Comparison of ENCODE assay signal across 8 cellular contexts in the genomic region with DNA sequence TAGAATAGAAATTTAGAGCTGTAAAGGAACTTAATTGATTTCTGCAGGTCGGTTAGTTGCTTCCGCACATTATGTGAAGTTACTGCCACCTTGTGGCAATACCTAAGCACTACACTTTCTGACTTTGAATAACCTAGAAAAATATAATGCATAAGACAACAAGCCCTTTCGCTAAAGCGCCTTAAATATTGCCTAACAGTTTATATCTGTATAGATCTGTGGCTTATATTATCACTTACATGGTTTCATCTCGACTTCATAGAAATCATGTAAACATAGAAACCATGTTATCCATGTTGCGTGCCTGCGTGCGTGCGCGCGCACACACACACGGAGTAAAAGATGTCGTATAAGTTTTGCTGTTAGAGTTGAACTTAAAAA. TPM values are rescaled to one million over a fixed set of nuclear protein-coding genes. Genes with fewer than 3 reads are reported as not detected.
DNase-seq lines count a peak whose midpoint lies in the region; ATAC-seq, FAIRE-seq and TF ChIP-seq lines count a peak whose summit lies in the region.

No MANE protein-coding gene starts in this region.

- peaks cover 12% of the 10 kb centered on the region for H3K4me1 ChIP-seq in SJSA1 (replicated peaks)

- H3K27ac Mint-ChIP-seq in stimulated activated memory B cell treated with anti-CD40 and anti-IgM and Interleukin-4, amounts not matched to agents 10 μg/mL and 1 μg/mL and 100 μg/mL, for 72 hours: peak overlapping the region; percentile 10

- no peak overlapping the region for H3K4me3 ChIP-seq in LNCaP clone FGC (ENCODE audit: low read depth, low read length)
- H3K4me3 ChIP-seq in SJSA1: peak overlapping the region; percentile 39

- TF ChIP-seq POLR2A in GM12891 (IDR thresholded peaks at IDR 0.05; ENCODE audit: low read depth, low read length): no peak

- H3K4me3 Mint-ChIP-seq in stimulated activated memory B cell treated with anti-CD40 and anti-IgM and Interleukin-4, amounts not matched to agents 10 μg/mL and 1 μg/mL and 100 μg/mL, for 72 hours: peak overlapping the region; percentile 4

- peak; percentile 38 for DNase-seq in AG20443 (ENCODE audit: low spot score)
- DNase-seq in GM12891 (ENCODE audit: insufficient read length, low spot score): no peak
- peak; percentile 25 for DNase-seq in LNCaP clone FGC (ENCODE audit: low read depth)
- DNase-seq in SJSA1 (ENCODE audit: low read depth in 1 of 2, low spot score in 2 of 2): peak; percentile 56 to 88
- peak; percentile 39 for DNase-seq in cerebellar cortex (ENCODE audit: low spot score)
- DNase-seq in kidney glomerular epithelial cell (lab: John Stamatoyannopoulos, UW): peak; percentile 89

- H3K27ac ChIP-seq in SJSA1: peak overlapping the region; percentile 80

- no peak for ATAC-seq in stimulated activated memory B cell treated with anti-CD40 and anti-IgM and Interleukin-4, amounts not matched to agents 10 μg/mL and 1 μg/mL and 100 μg/mL, for 72 hours
- ATAC-seq in HG02759 (IDR thresholded peaks at IDR 0.05; ENCODE audit: unreplicated experiment): no peak

- H3K27me3 ChIP-seq in SJSA1 (replicated peaks): no peaks in the 10 kb centered on the region

- peak; percentile 84 for TF ChIP-seq CTCF in LNCaP clone FGC (IDR thresholded peaks at IDR 0.05; ENCODE audit: control insufficient read depth, extremely low read depth, insufficient read depth)

- no peaks in the 10 kb centered on the region for H3K36me3 ChIP-seq in SJSA1

- H3K36me3 Mint-ChIP-seq in stimulated activated memory B cell treated with anti-CD40 and anti-IgM and Interleukin-4, amounts not matched to agents 10 μg/mL and 1 μg/mL and 100 μg/mL, for 72 hours: no peaks in the 10 kb centered on the region

- H3K9me3 ChIP-seq in SJSA1 (replicated peaks): no peaks in the 10 kb centered on the region

- no peaks in the 10 kb centered on the region for H3K27me3 Mint-ChIP-seq in stimulated activated memory B cell treated with anti-CD40 and anti-IgM and Interleukin-4, amounts not matched to agents 10 μg/mL and 1 μg/mL and 100 μg/mL, for 72 hours

- H3K4me1 Mint-ChIP-seq in stimulated activated memory B cell treated with anti-CD40 and anti-IgM and Interleukin-4, amounts not matched to agents 10 μg/mL and 1 μg/mL and 100 μg/mL, for 72 hours: peaks cover 26% of the 10 kb centered on the region

- peaks cover 3% of the 10 kb centered on the region for H3K9me3 Mint-ChIP-seq in stimulated activated memory B cell treated with anti-CD40 and anti-IgM and Interleukin-4, amounts not matched to agents 10 μg/mL and 1 μg/mL and 100 μg/mL, for 72 hours

- peak; percentile 87 for FAIRE-seq in GM12891 (lab: Jason Lieb, UNC)

TF ChIP-seq in GM12891, 5 proteins besides CTCF, POLR2A, EP300 and RAD21:
- no peak for TF ChIP-seq POU2F2 (IDR thresholded peaks at IDR 0.05; ENCODE audit: low read depth, low read length)
- no peak for TF ChIP-seq PAX5 (IDR thresholded peaks at IDR 0.05; ENCODE audit: insufficient read depth, low read length, severe bottlenecking)
- TF ChIP-seq POLR2AphosphoS5 (IDR thresholded peaks at IDR 0.05; ENCODE audit: low read depth, low read length): no peak
- no peak for TF ChIP-seq SPI1 (IDR thresholded peaks at IDR 0.05; ENCODE audit: low read depth, low read length)
- no peak for TF ChIP-seq TAF1 (IDR thresholded peaks at IDR 0.05; ENCODE audit: low read depth, low read length)
TF ChIP-seq in GM12891: peak in this region for 0.

RNA-seq across cellular contexts. Expression of a gene that starts 10.9 kb away (rescaled TPM):
- 164 TPM for polyA plus RNA-seq in GM12891 (2012; ENCODE audit: low read depth, missing spikeins)
- 26.1 and 27.1 TPM in 2 replicates for total RNA-seq in SJSA1 (2014; rRNA removed; shearing (Covaris generic))
